In the genomic region with DNA sequence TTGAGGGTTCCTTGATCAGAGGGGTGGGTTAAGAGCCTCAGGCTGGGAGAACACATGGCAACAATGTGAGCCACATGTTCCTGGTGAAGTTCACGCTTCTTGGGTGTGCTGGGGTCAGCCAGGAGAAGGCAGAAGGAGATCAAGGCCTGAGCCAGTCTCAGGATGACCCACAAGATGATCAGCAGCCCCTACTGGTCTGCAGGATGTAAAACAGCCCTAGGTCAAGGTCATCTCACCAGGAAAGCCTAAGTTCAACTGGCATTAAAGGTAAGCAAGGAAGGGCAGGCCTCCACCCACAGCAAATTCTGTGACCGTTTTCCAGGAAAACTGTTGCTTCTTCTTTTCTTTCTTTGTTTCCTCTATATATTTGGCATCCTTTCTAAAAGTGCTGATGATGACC, we compare ENCODE assay signal across 26 cellular contexts.
"Had no signal": no experiment of that assay in that cellular context is flagged by ENCODE, and none has a peak within 500 bp of the region (broad histone marks: within the 10 kb centered on the region; RNA-seq: fewer than 3 reads in every experiment).

No MANE protein-coding gene starts in this region.

- H3K9me3 ChIP-seq: adrenal gland, body of pancreas, esophagus squamous epithelium, left ventricle myocardium inferior, mucosa of descending colon, stomach, thyroid gland, upper lobe of right lung had no signal

- H3K27ac Mint-ChIP-seq: activated naive CD8-positive, alpha-beta T cell treated with anti-CD3 and anti-CD28 coated beads for 36 hours; natural killer cell treated with Interleukin-12 subunit alpha and Interleukin-12 subunit beta and Interleukin-15 and Interleukin-18, amount 100 ng/mL, for 72 hours; stimulated activated effector memory CD8-positive, alpha-beta T cell treated with anti-CD3 and anti-CD28 coated beads, Interleukin-12 subunit alpha, Interleukin-12 subunit beta, amount 100 ng/mL, for 72 hours; T-helper 2 cell treated with Interferon-gamma antibody and Interleukin-4, amounts not matched to agents 5 μg/mL and 100 μg/mL, for 36 hours had no signal

- ATAC-seq: body of pancreas; mucosa of descending colon; natural killer cell treated with Interleukin-12 subunit alpha and Interleukin-12 subunit beta and Interleukin-15 and Interleukin-18, amount 100 ng/mL, for 72 hours; right cardiac atrium; stimulated activated effector memory CD8-positive, alpha-beta T cell treated with anti-CD3 and anti-CD28 coated beads, Interleukin-12 subunit alpha, Interleukin-12 subunit beta, amount 100 ng/mL, for 72 hours; upper lobe of right lung had no signal

- H3K4me3 ChIP-seq: adrenal gland, body of pancreas, esophagus squamous epithelium, left ventricle myocardium inferior, lung, mucosa of descending colon, stomach, thyroid gland, upper lobe of right lung had no signal

- H3K36me3 ChIP-seq: adrenal gland, esophagus squamous epithelium, left ventricle myocardium inferior, stomach, thyroid gland, upper lobe of right lung had no signal

- H3K27me3 ChIP-seq: adrenal gland, body of pancreas, esophagus squamous epithelium, thyroid gland, upper lobe of right lung had no signal

- DNase-seq: activated CD4-positive, alpha-beta T cell treated with anti-CD3 and anti-CD28 coated beads for 4 hours; activated CD4-positive, alpha-beta T cell treated with anti-CD3 and anti-CD28 coated beads, Interleukin-2, amount 50 U/mL, for 4 hours; activated effector memory CD4-positive, alpha-beta T cell treated with Interleukin-2 at 50 U/mL for 16 hours; activated naive CD4-positive, alpha-beta T cell treated with Interleukin-2 at 50 U/mL for 16 hours; activated naive CD8-positive, alpha-beta T cell treated with anti-CD3 and anti-CD28 coated beads for 36 hours; activated T-cell treated with anti-CD3 and anti-CD28 coated beads for 4 hours; adrenal gland; aorta; body of pancreas; dermis blood vessel endothelial cell; effector CD4-positive, alpha-beta T cell; esophagus squamous epithelium; left ventricle myocardium inferior; mucosa of descending colon; posterior cingulate gyrus; right cardiac atrium; stimulated activated CD4-positive, alpha-beta T cell treated with anti-CD3 and anti-CD28 coated beads, Interleukin-12 subunit alpha, Interleukin-12 subunit beta, amount 100 ng/mL, for 4 hours; stimulated activated CD4-positive, alpha-beta T cell treated with anti-CD3 and anti-CD28 coated beads, Interleukin-4, amount 100 ng/mL, for 24 hours; stomach; thyroid gland; upper lobe of right lung had no signal

- H3K27ac ChIP-seq: adrenal gland, body of pancreas, epithelial cell of prostate, esophagus squamous epithelium, left ventricle myocardium inferior, stomach, thyroid gland, upper lobe of right lung had no signal

- H3K36me3 Mint-ChIP-seq: activated naive CD8-positive, alpha-beta T cell treated with anti-CD3 and anti-CD28 coated beads for 36 hours; natural killer cell treated with Interleukin-12 subunit alpha and Interleukin-12 subunit beta and Interleukin-15 and Interleukin-18, amount 100 ng/mL, for 72 hours; stimulated activated effector memory CD8-positive, alpha-beta T cell treated with anti-CD3 and anti-CD28 coated beads, Interleukin-12 subunit alpha, Interleukin-12 subunit beta, amount 100 ng/mL, for 72 hours had no signal

- H3K4me1 ChIP-seq: adrenal gland, body of pancreas, esophagus squamous epithelium, left ventricle myocardium inferior, stomach, thyroid gland, upper lobe of right lung had no signal

- H3K9me3 Mint-ChIP-seq: activated naive CD8-positive, alpha-beta T cell treated with anti-CD3 and anti-CD28 coated beads for 36 hours; natural killer cell treated with Interleukin-12 subunit alpha and Interleukin-12 subunit beta and Interleukin-15 and Interleukin-18, amount 100 ng/mL, for 72 hours; stimulated activated effector memory CD8-positive, alpha-beta T cell treated with anti-CD3 and anti-CD28 coated beads, Interleukin-12 subunit alpha, Interleukin-12 subunit beta, amount 100 ng/mL, for 72 hours; T-helper 2 cell treated with Interferon-gamma antibody and Interleukin-4, amounts not matched to agents 5 μg/mL and 100 μg/mL, for 36 hours had no signal
